24 cellular contexts compared by ENCODE assay signal in the genomic region with DNA sequence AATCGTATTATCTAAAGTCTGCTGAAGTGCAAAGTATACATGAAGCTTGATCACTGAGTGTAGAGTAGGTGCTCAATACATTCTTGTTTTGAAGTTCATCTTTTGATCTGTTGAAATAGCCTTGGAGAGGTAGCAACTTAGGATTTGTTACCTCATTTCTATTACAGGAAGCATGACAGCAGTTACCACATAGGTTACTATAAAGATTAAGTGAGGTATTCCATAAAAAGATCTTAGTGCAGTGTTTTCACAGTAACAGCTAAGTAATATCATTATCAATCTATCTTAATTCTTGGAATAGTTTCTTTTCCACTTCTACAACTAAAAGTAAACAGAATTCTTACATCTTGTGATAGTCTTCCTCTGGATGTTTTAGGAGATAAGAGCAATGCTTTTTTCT. TPM values are rescaled to one million over a fixed set of nuclear protein-coding genes. Genes with fewer than 3 reads are reported as not detected.
A peak's percentile ranks its signal among the peaks of the same experiment; 100 is the strongest.
DNase-seq lines count a peak whose midpoint lies in the region; ATAC-seq and TF ChIP-seq lines count a peak whose summit lies in the region.
"Had no signal": no experiment of that assay in that cellular context is flagged by ENCODE, and none has a peak within 500 bp of the region (broad histone marks: within the 10 kb centered on the region; RNA-seq: fewer than 3 reads in every experiment).

No MANE protein-coding gene starts in this region.

- H3K4me3 ChIP-seq in HEK293 (ENCODE audit: low read depth, low read length) (no peak overlapping the region), fibroblast of pulmonary artery (replicated peaks; ENCODE audit: low read depth, low read length) (no peak overlapping the region), psoas muscle (no peak overlapping the region)
- H3K4me3 ChIP-seq: GM12878 had no signal

- POLR2A ChIA-PET in HEK293 (lab: Yijun Ruan, JAX): no interaction called here

- H3K27ac ChIP-seq in HEK293 (ENCODE audit: extremely low read depth, low read depth, low read length): no peak overlapping the region
- no peak overlapping the region for H3K27ac ChIP-seq in psoas muscle

- TF ChIP-seq CTCF in HEK293 (tag by site-specific recombination; IDR thresholded peaks at IDR 0.05) (no peak), fibroblast of pulmonary artery (IDR thresholded peaks at IDR 0.05; ENCODE audit: low read length, missing control alignments) (no peak), psoas muscle (IDR thresholded peaks at IDR 0.05) (no peak)

- H3K27me3 ChIP-seq in psoas muscle (ENCODE audit: insufficient read depth in 3 of 3, low read length in 2 of 3): no peaks in the 10 kb centered on the region

- H3K36me3 ChIP-seq in HEK293 (ENCODE audit: control insufficient read depth in 2 of 2, insufficient read depth in 1 of 2, low read length in 2 of 2) (no peaks in the 10 kb centered on the region; a peak in 1 of 3 replicates), psoas muscle (ENCODE audit: insufficient read depth in 1 of 2, low read depth in 1 of 2) (no peaks in the 10 kb centered on the region)

- intact Hi-C loops in psoas muscle (cut with DNase I): no loop called here

- ATAC-seq in psoas muscle: peak in 3 of 4 donors; percentile 71 to 80 (median 76)
- ATAC-seq in GM18858 (IDR thresholded peaks at IDR 0.05; ENCODE audit: unreplicated experiment): no peak
- no peak for ATAC-seq in esophagus mucosa
- no peak for ATAC-seq in HG02970 (IDR thresholded peaks at IDR 0.05; ENCODE audit: low FRiP score, unreplicated experiment)
- ATAC-seq: GM12878, HCT116, PC-3, T-cell had no signal

- 93 to 100% (median 94%) methylated on average over 1 of the region's 1 CpG for whole genome bisulfite sequencing in psoas muscle, 3 donors

- CTCF ChIA-PET in HEK293 (lab: Yijun Ruan, JAX): no interaction called here

- H3K4me1 ChIP-seq in HEK293 (ENCODE audit: control insufficient read depth, insufficient read depth, low read length): peaks cover 8% of the 10 kb centered on the region
- H3K4me1 ChIP-seq in psoas muscle: peaks cover 17% of the 10 kb centered on the region

- no peaks in the 10 kb centered on the region for H3K9me3 ChIP-seq in HEK293 (ENCODE audit: control insufficient read depth, insufficient read depth, low read depth, low read length)
- no peaks in the 10 kb centered on the region for H3K9me3 ChIP-seq in psoas muscle

- DNase-seq in NCI-H226: peak; percentile 38
- DNase-seq in fibroblast of pulmonary artery (ENCODE audit: low read depth): peak; percentile 28
- DNase-seq in psoas muscle: no peak
- DNase-seq in NOMO-1 treated with DMSO at 0.1 percent for 48 hours (lab: John Stamatoyannopoulos, UW; ENCODE audit: unreplicated experiment): no peak
- DNase-seq: CD4-positive, CD25-positive, alpha-beta regulatory T cell; COR-L47; DMS 273 treated with DMSO at 0.1 percent for 48 hours; DMS79 treated with DMSO at 0.1 percent for 48 hours; KBM-7; MM.1S; NCI-H1105; NCI-H2029 treated with DMSO at 0.1 percent for 48 hours; NCI-H2171; NCI-H446; NCI-H526; PC-3; Right ventricle myocardium superior; T-cell had no signal

TF ChIP-seq in HEK293, 187 proteins besides CTCF, POLR2A, EP300 and RAD21:
- no peak for TF ChIP-seq ZNF155 (tag by site-specific recombination; IDR thresholded peaks at IDR 0.05)
- no peak for TF ChIP-seq ZNF585B (tag by site-specific recombination; IDR thresholded peaks at IDR 0.05)
- TF ChIP-seq ZNF664 (tag by site-specific recombination; IDR thresholded peaks at IDR 0.05): 0 out of 2 replicates have a peak, but pooled peaks have one; percentile 23

RNA-seq across cellular contexts. Expression of a gene that starts 50.9 kb away (rescaled TPM):
- total RNA-seq in psoas muscle (10 to 100 TPM; 18.9 to 24.9 (median 22.6) TPM), esophagus mucosa (26.6 TPM)
- 10 to 100 TPM in 1 of 3 donors, 1 to 10 TPM in 2; 6.0 to 13.3 (median 6.9) TPM for polyA plus RNA-seq in psoas muscle

Comparison
In these comparisons a context has a peak if more than half of its experiments do, and no peak if none do; other contexts are left out.
1. DNase-seq: peak in NCI-H226 (single experiment) and fibroblast of pulmonary artery (single experiment); none in psoas muscle (0 of 2) and NOMO-1 treated with DMSO at 0.1 percent for 48 hours (single experiment).
2. ATAC-seq: peak in psoas muscle (3 of 4); none in GM18858 (single experiment), esophagus mucosa (single experiment) and HG02970 (single experiment).